In the genomic region with DNA sequence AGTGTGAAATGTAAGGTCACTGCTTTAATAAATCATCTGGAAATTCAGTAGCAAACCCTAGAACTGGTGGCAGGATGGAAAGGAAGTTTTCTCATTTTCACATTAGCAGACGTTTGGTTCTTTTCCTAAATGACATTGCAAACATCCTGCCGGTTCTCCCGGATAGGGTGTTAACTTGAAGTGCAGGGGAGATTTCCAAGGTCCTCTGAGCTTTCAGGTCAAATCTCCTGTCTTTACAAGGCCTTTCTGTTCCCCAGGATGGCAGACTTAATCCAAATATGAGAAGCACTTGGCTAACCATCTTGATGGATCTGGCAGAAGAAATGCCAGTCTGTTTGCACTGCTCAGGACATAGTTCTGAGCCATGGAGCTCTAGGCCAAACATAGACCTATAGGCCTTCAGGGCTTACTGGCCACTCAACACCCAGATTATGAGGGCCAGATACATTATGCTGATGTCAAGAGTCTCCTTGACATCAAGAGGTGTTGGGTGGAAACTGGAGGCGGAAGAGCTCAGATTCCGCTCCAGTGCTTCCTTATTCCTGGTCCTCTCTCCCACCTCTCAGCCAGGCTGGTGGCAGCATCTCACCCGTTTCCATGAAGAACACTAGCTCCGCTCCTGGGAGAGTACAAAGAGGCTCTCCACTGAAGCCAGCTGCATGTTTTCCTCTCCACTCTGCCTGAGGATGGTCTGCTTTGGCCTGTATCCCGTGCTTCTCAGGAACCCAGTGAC, we compare ENCODE assay signal across 23 cellular contexts.
"Had no signal": no experiment of that assay in that cellular context is flagged by ENCODE, and none has a peak within 500 bp of the region (broad histone marks: within the 10 kb centered on the region; RNA-seq: fewer than 3 reads in every experiment).

No MANE protein-coding gene starts in this region.

- H3K27ac ChIP-seq: ascending aorta, brain microvascular endothelial cell, neutrophil, pancreas had no signal

- H3K36me3 ChIP-seq: ascending aorta, brain microvascular endothelial cell, esophagus muscularis mucosa, gastrocnemius medialis, neutrophil, pancreas had no signal

- H3K27ac Mint-ChIP-seq: activated CD4-positive, alpha-beta T cell treated with anti-CD3 and anti-CD28 coated beads for 36 hours; activated naive CD4-positive, alpha-beta T cell treated with anti-CD3 and anti-CD28 coated beads, Interleukin-2, amount 50 U/mL, for 72 hours; activated T-cell treated with anti-CD3 and anti-CD28 coated beads, Interleukin-2, amount 50 U/mL, for 24 hours; activated T-helper 17 cell treated with anti-CD3 and anti-CD28 coated beads, Interleukin-2, amount 50 U/mL, for 72 hours; nephron had no signal

- H3K4me1 ChIP-seq: ascending aorta, pancreas had no signal

- H3K27me3 ChIP-seq: ascending aorta, brain microvascular endothelial cell, esophagus muscularis mucosa, gastrocnemius medialis, pancreas had no signal

- H3K27me3 Mint-ChIP-seq: activated T-helper 17 cell treated with anti-CD3 and anti-CD28 coated beads, Interleukin-2, amount 50 U/mL, for 72 hours; central memory CD8-positive, alpha-beta T cell; effector memory CD8-positive, alpha-beta T cell had no signal

- H3K4me3 ChIP-seq: ascending aorta, esophagus muscularis mucosa, gastrocnemius medialis, pancreas had no signal

- ATAC-seq: activated CD4-positive, alpha-beta T cell treated with anti-CD3 and anti-CD28 coated beads for 36 hours; activated naive CD4-positive, alpha-beta T cell treated with anti-CD3 and anti-CD28 coated beads, Interleukin-2, amount 50 U/mL, for 72 hours; activated T-helper 17 cell treated with anti-CD3 and anti-CD28 coated beads, Interleukin-2, amount 50 U/mL, for 72 hours; effector memory CD8-positive, alpha-beta T cell; gastrocnemius medialis; left lobe of liver; pancreas; stimulated activated naive CD8-positive, alpha-beta T cell treated with anti-CD3 and anti-CD28 coated beads, Interleukin-15, Interleukin-2, amounts not matched to agents 100 U/mL and 50 U/mL, for 24 hours had no signal

- DNase-seq: activated CD4-positive, alpha-beta T cell treated with anti-CD3 and anti-CD28 coated beads for 36 hours; activated CD4-positive, alpha-beta T cell treated with anti-CD3 and anti-CD28 coated beads, Interleukin-2, amount 50 U/mL, for 4 hours; activated CD8-positive, alpha-beta memory T cell treated with anti-CD3 and anti-CD28 coated beads for 24 hours; activated CD8-positive, alpha-beta memory T cell treated with anti-CD3 and anti-CD28 coated beads, Interleukin-2, amount 50 U/mL, for 4 hours; activated T-cell treated with anti-CD3 and anti-CD28 coated beads, Interleukin-2, amount 50 U/mL, for 24 hours; brain microvascular endothelial cell; effector memory CD8-positive, alpha-beta T cell; gastrocnemius medialis; head of caudate nucleus; kidney; pancreas; stimulated activated CD4-positive, alpha-beta T cell treated with anti-CD3 and anti-CD28 coated beads, Interleukin-12 subunit alpha, Interleukin-12 subunit beta, amount 100 ng/mL, for 4 hours; stimulated activated CD4-positive, alpha-beta T cell treated with anti-CD3 and anti-CD28 coated beads, Interleukin-4, amount 100 ng/mL, for 4 hours; stimulated activated naive CD8-positive, alpha-beta T cell treated with anti-CD3 and anti-CD28 coated beads, Interleukin-15, Interleukin-2, amounts not matched to agents 100 U/mL and 50 U/mL, for 24 hours; T-helper 1 cell had no signal

- H3K9me3 Mint-ChIP-seq: activated naive CD4-positive, alpha-beta T cell treated with anti-CD3 and anti-CD28 coated beads, Interleukin-2, amount 50 U/mL, for 72 hours; activated T-cell treated with anti-CD3 and anti-CD28 coated beads, Interleukin-2, amount 50 U/mL, for 24 hours; activated T-helper 17 cell treated with anti-CD3 and anti-CD28 coated beads, Interleukin-2, amount 50 U/mL, for 72 hours; central memory CD8-positive, alpha-beta T cell; effector memory CD8-positive, alpha-beta T cell; nephron had no signal

- H3K4me3 Mint-ChIP-seq: activated CD4-positive, alpha-beta T cell treated with anti-CD3 and anti-CD28 coated beads for 36 hours; activated T-cell treated with anti-CD3 and anti-CD28 coated beads, Interleukin-2, amount 50 U/mL, for 24 hours; activated T-helper 17 cell treated with anti-CD3 and anti-CD28 coated beads, Interleukin-2, amount 50 U/mL, for 72 hours; central memory CD8-positive, alpha-beta T cell; effector memory CD8-positive, alpha-beta T cell; nephron had no signal

- H3K4me1 Mint-ChIP-seq: activated CD4-positive, alpha-beta T cell treated with anti-CD3 and anti-CD28 coated beads for 36 hours; activated T-helper 17 cell treated with anti-CD3 and anti-CD28 coated beads, Interleukin-2, amount 50 U/mL, for 72 hours; central memory CD8-positive, alpha-beta T cell had no signal

- H3K9me3 ChIP-seq: ascending aorta, esophagus muscularis mucosa, gastrocnemius medialis, neutrophil, pancreas had no signal
